1 cellular context compared by ENCODE assay signal in genomic region chr6:34414999-34415858, GRCh38.
TF ChIP-seq lines count a peak whose summit lies in the region.

No MANE protein-coding gene starts in this region.

TF ChIP-seq in HepG2, 621 proteins besides CTCF, POLR2A, EP300 and RAD21 (continued from another document and continues in another):
- TF ChIP-seq, protein P1, sequence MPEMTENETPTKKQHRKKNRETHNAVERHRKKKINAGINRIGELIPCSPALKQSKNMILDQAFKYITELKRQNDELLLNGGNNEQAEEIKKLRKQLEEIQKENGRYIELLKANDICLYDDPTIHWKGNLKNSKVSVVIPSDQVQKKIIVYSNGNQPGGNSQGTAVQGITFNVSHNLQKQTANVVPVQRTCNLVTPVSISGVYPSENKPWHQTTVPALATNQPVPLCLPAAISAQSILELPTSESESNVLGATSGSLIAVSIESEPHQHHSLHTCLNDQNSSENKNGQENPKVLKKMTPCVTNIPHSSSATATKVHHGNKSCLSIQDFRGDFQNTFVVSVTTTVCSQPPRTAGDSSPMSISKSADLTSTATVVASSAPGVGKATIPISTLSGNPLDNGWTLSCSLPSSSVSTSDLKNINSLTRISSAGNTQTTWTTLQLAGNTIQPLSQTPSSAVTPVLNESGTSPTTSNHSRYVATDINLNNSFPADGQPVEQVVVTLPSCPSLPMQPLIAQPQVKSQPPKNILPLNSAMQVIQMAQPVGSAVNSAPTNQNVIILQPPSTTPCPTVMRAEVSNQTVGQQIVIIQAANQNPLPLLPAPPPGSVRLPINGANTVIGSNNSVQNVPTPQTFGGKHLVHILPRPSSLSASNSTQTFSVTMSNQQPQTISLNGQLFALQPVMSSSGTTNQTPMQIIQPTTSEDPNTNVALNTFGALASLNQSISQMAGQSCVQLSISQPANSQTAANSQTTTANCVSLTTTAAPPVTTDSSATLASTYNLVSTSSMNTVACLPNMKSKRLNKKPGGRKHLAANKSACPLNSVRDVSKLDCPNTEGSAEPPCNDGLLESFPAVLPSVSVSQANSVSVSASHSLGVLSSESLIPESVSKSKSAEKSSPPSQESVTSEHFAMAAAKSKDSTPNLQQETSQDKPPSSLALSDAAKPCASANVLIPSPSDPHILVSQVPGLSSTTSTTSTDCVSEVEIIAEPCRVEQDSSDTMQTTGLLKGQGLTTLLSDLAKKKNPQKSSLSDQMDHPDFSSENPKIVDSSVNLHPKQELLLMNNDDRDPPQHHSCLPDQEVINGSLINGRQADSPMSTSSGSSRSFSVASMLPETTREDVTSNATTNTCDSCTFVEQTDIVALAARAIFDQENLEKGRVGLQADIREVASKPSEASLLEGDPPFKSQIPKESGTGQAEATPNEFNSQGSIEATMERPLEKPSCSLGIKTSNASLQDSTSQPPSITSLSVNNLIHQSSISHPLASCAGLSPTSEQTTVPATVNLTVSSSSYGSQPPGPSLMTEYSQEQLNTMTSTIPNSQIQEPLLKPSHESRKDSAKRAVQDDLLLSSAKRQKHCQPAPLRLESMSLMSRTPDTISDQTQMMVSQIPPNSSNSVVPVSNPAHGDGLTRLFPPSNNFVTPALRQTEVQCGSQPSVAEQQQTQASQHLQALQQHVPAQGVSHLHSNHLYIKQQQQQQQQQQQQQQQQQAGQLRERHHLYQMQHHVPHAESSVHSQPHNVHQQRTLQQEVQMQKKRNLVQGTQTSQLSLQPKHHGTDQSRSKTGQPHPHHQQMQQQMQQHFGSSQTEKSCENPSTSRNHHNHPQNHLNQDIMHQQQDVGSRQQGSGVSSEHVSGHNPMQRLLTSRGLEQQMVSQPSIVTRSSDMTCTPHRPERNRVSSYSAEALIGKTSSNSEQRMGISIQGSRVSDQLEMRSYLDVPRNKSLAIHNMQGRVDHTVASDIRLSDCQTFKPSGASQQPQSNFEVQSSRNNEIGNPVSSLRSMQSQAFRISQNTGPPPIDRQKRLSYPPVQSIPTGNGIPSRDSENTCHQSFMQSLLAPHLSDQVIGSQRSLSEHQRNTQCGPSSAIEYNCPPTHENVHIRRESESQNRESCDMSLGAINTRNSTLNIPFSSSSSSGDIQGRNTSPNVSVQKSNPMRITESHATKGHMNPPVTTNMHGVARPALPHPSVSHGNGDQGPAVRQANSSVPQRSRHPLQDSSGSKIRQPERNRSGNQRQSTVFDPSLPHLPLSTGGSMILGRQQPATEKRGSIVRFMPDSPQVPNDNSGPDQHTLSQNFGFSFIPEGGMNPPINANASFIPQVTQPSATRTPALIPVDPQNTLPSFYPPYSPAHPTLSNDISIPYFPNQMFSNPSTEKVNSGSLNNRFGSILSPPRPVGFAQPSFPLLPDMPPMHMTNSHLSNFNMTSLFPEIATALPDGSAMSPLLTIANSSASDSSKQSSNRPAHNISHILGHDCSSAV (CRISPR knock-in tag; IDR thresholded peaks at IDR 0.05; ENCODE audit: borderline replicate concordance), result no peak
- TF ChIP-seq SRSF4 (IDR thresholded peaks at IDR 0.05; ENCODE audit: low read depth, low read length, poor library complexity, severe bottlenecking) (no peak), ARNT2 (CRISPR knock-in tag; IDR thresholded peaks at IDR 0.05; ENCODE audit: low read depth) (no peak), ZNF256 (CRISPR knock-in tag; conservative IDR thresholded peaks at IDR 0.05) (no peak), FOXP1 (IDR thresholded peaks at IDR 0.05) (no peak), FOXP1 (CRISPR knock-in tag; IDR thresholded peaks at IDR 0.05) (no peak), ZNF232 (CRISPR knock-in tag; IDR thresholded peaks at IDR 0.05; ENCODE audit: borderline replicate concordance) (no peak), KLF6 (CRISPR knock-in tag; IDR thresholded peaks at IDR 0.05) (no peak), ATF7 (IDR thresholded peaks at IDR 0.05) (no peak), ATF7 (CRISPR knock-in tag; IDR thresholded peaks at IDR 0.05) (no peak), ZNF746 (CRISPR knock-in tag; IDR thresholded peaks at IDR 0.05) (no peak), RCOR2 (CRISPR knock-in tag; IDR thresholded peaks at IDR 0.05) (0 out of 2 replicates have a peak, but pooled peaks have one; percentile 54), ELF1 (CRISPR knock-in tag; IDR thresholded peaks at IDR 0.05) (0 out of 2 replicates have a peak, but pooled peaks have one; percentile 6), ZNF83 (CRISPR knock-in tag; IDR thresholded peaks at IDR 0.05; ENCODE audit: borderline replicate concordance) (no peak), ZNF121 (CRISPR knock-in tag; IDR thresholded peaks at IDR 0.05) (no peak), RELA (CRISPR knock-in tag; IDR thresholded peaks at IDR 0.05) (no peak), ZBTB20 (CRISPR knock-in tag; IDR thresholded peaks at IDR 0.05; ENCODE audit: borderline replicate concordance, low read depth) (no peak), TCF7L2 (IDR thresholded peaks at IDR 0.05; ENCODE audit: low read depth, low read length) (no peak), THAP7 (CRISPR knock-in tag; IDR thresholded peaks at IDR 0.05) (no peak), ARNT (IDR thresholded peaks at IDR 0.05) (no peak), NR2C2 (CRISPR knock-in tag; IDR thresholded peaks at IDR 0.05; ENCODE audit: borderline replicate concordance) (no peak), ZNF609 (CRISPR knock-in tag; IDR thresholded peaks at IDR 0.05; ENCODE audit: borderline replicate concordance) (no peak), ZNF513 (CRISPR knock-in tag; conservative IDR thresholded peaks at IDR 0.05) (no peak), GABPB1 (CRISPR knock-in tag; IDR thresholded peaks at IDR 0.05) (no peak), HNRNPUL1 (IDR thresholded peaks at IDR 0.05; ENCODE audit: low read depth, low read length) (no peak), POLR2AphosphoS2 (IDR thresholded peaks at IDR 0.05; ENCODE audit: low read depth, low read length) (no peak; the same call in 1 of the 2 replicates), LBX2 (CRISPR knock-in tag; IDR thresholded peaks at IDR 0.05; ENCODE audit: borderline replicate concordance) (no peak), MIER3 (CRISPR knock-in tag; IDR thresholded peaks at IDR 0.05; ENCODE audit: borderline replicate concordance) (no peak), YY1 (IDR thresholded peaks at IDR 0.05; ENCODE audit: insufficient read depth, insufficient replicate concordance, low read depth, low read length) (no peak)
- TF ChIP-seq, protein P2, sequence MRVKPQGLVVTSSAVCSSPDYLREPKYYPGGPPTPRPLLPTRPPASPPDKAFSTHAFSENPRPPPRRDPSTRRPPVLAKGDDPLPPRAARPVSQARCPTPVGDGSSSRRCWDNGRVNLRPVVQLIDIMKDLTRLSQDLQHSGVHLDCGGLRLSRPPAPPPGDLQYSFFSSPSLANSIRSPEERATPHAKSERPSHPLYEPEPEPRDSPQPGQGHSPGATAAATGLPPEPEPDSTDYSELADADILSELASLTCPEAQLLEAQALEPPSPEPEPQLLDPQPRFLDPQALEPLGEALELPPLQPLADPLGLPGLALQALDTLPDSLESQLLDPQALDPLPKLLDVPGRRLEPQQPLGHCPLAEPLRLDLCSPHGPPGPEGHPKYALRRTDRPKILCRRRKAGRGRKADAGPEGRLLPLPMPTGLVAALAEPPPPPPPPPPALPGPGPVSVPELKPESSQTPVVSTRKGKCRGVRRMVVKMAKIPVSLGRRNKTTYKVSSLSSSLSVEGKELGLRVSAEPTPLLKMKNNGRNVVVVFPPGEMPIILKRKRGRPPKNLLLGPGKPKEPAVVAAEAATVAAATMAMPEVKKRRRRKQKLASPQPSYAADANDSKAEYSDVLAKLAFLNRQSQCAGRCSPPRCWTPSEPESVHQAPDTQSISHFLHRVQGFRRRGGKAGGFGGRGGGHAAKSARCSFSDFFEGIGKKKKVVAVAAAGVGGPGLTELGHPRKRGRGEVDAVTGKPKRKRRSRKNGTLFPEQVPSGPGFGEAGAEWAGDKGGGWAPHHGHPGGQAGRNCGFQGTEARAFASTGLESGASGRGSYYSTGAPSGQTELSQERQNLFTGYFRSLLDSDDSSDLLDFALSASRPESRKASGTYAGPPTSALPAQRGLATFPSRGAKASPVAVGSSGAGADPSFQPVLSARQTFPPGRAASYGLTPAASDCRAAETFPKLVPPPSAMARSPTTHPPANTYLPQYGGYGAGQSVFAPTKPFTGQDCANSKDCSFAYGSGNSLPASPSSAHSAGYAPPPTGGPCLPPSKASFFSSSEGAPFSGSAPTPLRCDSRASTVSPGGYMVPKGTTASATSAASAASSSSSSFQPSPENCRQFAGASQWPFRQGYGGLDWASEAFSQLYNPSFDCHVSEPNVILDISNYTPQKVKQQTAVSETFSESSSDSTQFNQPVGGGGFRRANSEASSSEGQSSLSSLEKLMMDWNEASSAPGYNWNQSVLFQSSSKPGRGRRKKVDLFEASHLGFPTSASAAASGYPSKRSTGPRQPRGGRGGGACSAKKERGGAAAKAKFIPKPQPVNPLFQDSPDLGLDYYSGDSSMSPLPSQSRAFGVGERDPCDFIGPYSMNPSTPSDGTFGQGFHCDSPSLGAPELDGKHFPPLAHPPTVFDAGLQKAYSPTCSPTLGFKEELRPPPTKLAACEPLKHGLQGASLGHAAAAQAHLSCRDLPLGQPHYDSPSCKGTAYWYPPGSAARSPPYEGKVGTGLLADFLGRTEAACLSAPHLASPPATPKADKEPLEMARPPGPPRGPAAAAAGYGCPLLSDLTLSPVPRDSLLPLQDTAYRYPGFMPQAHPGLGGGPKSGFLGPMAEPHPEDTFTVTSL (CRISPR knock-in tag; IDR thresholded peaks at IDR 0.05; ENCODE audit: borderline replicate concordance), result peak; percentile 61; the same call in 1 of the 2 replicates
- TF ChIP-seq, protein P3, sequence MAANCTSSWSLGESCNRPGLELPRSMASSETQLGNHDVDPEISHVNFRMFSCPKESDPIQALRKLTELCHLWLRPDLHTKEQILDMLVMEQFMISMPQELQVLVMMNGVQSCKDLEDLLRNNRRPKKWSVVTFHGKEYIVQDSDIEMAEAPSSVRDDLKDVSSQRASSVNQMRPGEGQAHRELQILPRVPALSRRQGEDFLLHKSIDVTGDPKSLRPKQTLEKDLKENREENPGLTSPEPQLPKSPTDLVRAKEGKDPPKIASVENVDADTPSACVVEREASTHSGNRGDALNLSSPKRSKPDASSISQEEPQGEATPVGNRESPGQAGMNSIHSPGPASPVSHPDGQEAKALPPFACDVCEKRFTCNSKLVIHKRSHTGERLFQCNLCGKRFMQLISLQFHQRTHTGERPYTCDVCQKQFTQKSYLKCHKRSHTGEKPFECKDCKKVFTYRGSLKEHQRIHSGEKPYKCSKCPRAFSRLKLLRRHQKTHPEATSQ (CRISPR knock-in tag; IDR thresholded peaks at IDR 0.05; ENCODE audit: borderline replicate concordance), result peak; percentile 52; the same call in 1 of the 2 replicates
